8 cellular contexts compared by ENCODE assay signal in the genomic region with DNA sequence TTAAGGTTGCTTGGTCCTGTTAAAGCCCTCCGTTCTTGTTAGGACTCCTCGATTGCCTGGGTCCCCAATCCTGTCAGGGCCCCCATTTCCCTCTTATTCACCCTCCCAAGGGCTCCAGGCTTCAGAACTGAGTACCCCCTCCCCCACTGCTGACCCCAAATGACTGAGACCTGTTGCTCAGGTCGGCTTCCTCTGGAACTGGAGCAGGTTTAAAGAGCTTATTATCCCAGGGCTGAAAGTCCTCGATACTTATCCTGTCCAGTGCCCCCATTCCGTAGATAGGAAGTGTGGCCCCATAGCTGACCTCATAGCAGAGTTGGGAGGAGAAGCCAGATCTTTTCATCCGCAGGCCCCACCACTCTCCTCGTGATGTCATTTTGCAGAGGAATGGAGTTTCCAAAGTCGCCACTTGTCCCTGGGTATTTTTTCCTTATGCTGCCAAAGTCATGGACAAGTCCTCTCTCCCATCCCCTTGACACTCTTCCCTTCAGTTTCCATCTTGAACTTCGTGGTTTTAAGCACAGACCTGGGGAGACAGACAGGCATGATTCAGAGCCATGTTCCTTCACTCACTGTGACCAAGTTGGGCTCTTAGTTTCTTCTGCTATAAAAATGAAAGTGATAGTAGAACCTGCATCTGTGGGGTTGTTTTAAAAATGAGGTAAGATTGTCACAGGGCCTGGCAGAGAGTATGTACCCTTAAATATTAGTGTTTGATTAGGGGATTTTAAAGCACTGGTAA. TPM values are rescaled to one million over a fixed set of nuclear protein-coding genes. Genes with fewer than 3 reads are reported as not detected.
DNase-seq lines count a peak whose midpoint lies in the region; ATAC-seq and TF ChIP-seq lines count a peak whose summit lies in the region.

No MANE protein-coding gene starts in this region.

- H3K36me3 ChIP-seq in HAP-1 (replicated peaks) (peaks cover 10% of the 10 kb centered on the region; the same call in 1 of the 2 replicates), Peyer's patch (peaks cover 0 to 9% (median 0%) of the 10 kb centered on the region in 3 donors)

- no peak for TF ChIP-seq CTCF in Peyer's patch (IDR thresholded peaks at IDR 0.05)
- no peak for TF ChIP-seq CTCF in mesothelial cell of epicardium (IDR thresholded peaks at IDR 0.05; ENCODE audit: unreplicated experiment)

- H3K4me1 Mint-ChIP-seq in central memory CD8-positive, alpha-beta T cell = peaks cover 21% of the 10 kb centered on the region
- H3K4me1 Mint-ChIP-seq in mesothelial cell of epicardium = peaks cover 14% of the 10 kb centered on the region

- DNase-seq in GM03348 (ENCODE audit: low spot score) (peak; percentile 9), HAP-1 (ENCODE audit: low spot score in 2 of 2) (no peak), Peyer's patch (no peak), mesothelial cell of epicardium (ENCODE audit: low spot score in 2 of 2, unreplicated experiment in 2 of 2) (no peak), NCI-H1694 treated with DMSO at 0.1 percent for 48 hours (lab: John Stamatoyannopoulos, UW) (no peak), NCI-H2107 treated with DMSO at 0.1 percent for 48 hours (lab: John Stamatoyannopoulos, UW; ENCODE audit: unreplicated experiment) (no peak)
- DNase-seq in central memory CD8-positive, alpha-beta T cell (ENCODE audit: low spot score in 2 of 2) = peak in 1 of 2 donors; percentile 21

- H3K4me3 ChIP-seq in HAP-1 (peak overlapping the region; percentile 98), Peyer's patch (peak overlapping the region; percentile 61 to 97 (median 83))

- H3K36me3 Mint-ChIP-seq in central memory CD8-positive, alpha-beta T cell (ENCODE audit: insufficient read depth) = peaks cover 26% of the 10 kb centered on the region
- H3K36me3 Mint-ChIP-seq in mesothelial cell of epicardium = peaks cover 9% of the 10 kb centered on the region

- H3K9me3 Mint-ChIP-seq in central memory CD8-positive, alpha-beta T cell = no peaks in the 10 kb centered on the region
- no peaks in the 10 kb centered on the region for H3K9me3 Mint-ChIP-seq in mesothelial cell of epicardium

- no peaks in the 10 kb centered on the region for H3K9me3 ChIP-seq in HAP-1
- no peaks in the 10 kb centered on the region for H3K9me3 ChIP-seq in Peyer's patch

- no peaks in the 10 kb centered on the region for H3K27me3 Mint-ChIP-seq in central memory CD8-positive, alpha-beta T cell
- no peaks in the 10 kb centered on the region for H3K27me3 Mint-ChIP-seq in mesothelial cell of epicardium (ENCODE audit: low read depth)

- H3K27ac ChIP-seq in Peyer's patch (peak overlapping the region; percentile 85 to 94 (median 88)), temporal lobe (ENCODE audit: low read depth, low read length) (peak overlapping the region; percentile 71)

- in situ Hi-C loops in HAP-1 (cut with MboI; ENCODE audit: low sequenced_read_pairs) = no loop called here

- peak overlapping the region; percentile 88 for H3K4me3 Mint-ChIP-seq in central memory CD8-positive, alpha-beta T cell
- peak overlapping the region; percentile 96 for H3K4me3 Mint-ChIP-seq in mesothelial cell of epicardium

- H3K27me3 ChIP-seq in HAP-1 (ENCODE audit: low read depth) (no peaks in the 10 kb centered on the region), Peyer's patch (no peaks in the 10 kb centered on the region)

- ATAC-seq in central memory CD8-positive, alpha-beta T cell (replicated peaks; ENCODE audit: extremely low read depth, poor library complexity, severe bottlenecking) = peak; percentile 71

- TF ChIP-seq POLR2A in Peyer's patch (IDR thresholded peaks at IDR 0.05) = peak in 1 of 2 donors; percentile 32

- peaks cover 8% of the 10 kb centered on the region; the same call in 1 of the 2 replicates for H3K4me1 ChIP-seq in HAP-1
- peaks cover 0 to 14% (median 0%) of the 10 kb centered on the region in 4 donors for H3K4me1 ChIP-seq in Peyer's patch

- H3K27ac Mint-ChIP-seq in central memory CD8-positive, alpha-beta T cell (ENCODE audit: low read depth) = peak overlapping the region; percentile 98
- H3K27ac Mint-ChIP-seq in mesothelial cell of epicardium = peak overlapping the region; percentile 92

RNA-seq across cellular contexts. Expression of gene USP30, which starts 1.2 kb away (rescaled TPM):
- total RNA-seq in Peyer's patch (10 to 100 TPM in 3 of 4 donors, 1 to 10 TPM in 1; 7.4 to 45.4 (median 34.5) TPM), mesothelial cell of epicardium (21.6 to 27.3 TPM (median 23.0 TPM) in 3 replicates), temporal lobe (19.2 TPM)

RNA-seq across cellular contexts. Expression of gene SVOP, which starts 32.7 kb away (rescaled TPM):
- total RNA-seq in Peyer's patch (1 to 10 TPM in 1 of 4 donors, under 1 TPM in 1, not detected in 2; 0.18 to 1.2 TPM), mesothelial cell of epicardium (not detected in 3 replicates), temporal lobe (38.4 TPM)

RNA-seq across cellular contexts. Expression of gene ALKBH2, which starts 39.7 kb away (rescaled TPM):
- total RNA-seq in Peyer's patch (10 to 100 TPM in 1 of 4 donors, 1 to 10 TPM in 3; 5.2 to 26.4 (median 7.3) TPM), mesothelial cell of epicardium (37.3 to 39.6 TPM (median 37.4 TPM) in 3 replicates), temporal lobe (14.3 TPM)

RNA-seq across cellular contexts. Expression of gene UNG, which starts 43.8 kb away (rescaled TPM):
- total RNA-seq in Peyer's patch = 10 to 100 TPM; 19.0 to 58.6 (median 21.3) TPM
- 48.2 to 49.0 TPM (median 48.7 TPM) in 3 replicates for total RNA-seq in mesothelial cell of epicardium
- 21.1 TPM for total RNA-seq in temporal lobe

Comparison
In these comparisons a context has a peak if more than half of its experiments do, and no peak if none do; other contexts are left out.
1. RNA of gene SVOP, which starts 32.7 kb away (total RNA-seq): 38.4 TPM in temporal lobe (single experiment); 0.18 to 1.2 TPM in Peyer's patch and not detected in mesothelial cell of epicardium; every median in the first group is over 10 times any median in the second.